In the genomic region with DNA sequence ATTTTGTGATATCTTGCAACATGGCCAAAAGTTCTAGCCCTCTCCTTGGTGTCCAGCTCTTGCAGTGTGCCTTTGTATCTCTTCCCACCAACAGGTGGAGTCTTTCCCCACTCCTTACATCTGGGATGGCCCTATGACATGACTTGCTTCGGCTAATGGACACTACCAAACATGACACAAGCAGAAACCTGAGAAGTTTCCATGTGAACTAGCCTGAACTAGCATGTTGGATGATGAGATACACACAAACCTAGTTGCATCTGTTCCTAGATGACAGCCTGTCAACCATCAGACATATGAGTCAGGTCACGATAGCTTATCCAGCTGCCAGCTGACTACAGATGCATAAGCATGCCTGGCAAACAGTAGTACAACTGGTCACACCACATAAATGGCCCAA, we compare ENCODE assay signal across 9 cellular contexts.
A peak's percentile ranks its signal among the peaks of the same experiment; 100 is the strongest.
DNase-seq lines count a peak whose midpoint lies in the region; ATAC-seq and TF ChIP-seq lines count a peak whose summit lies in the region.
"Had no signal": no experiment of that assay in that cellular context is flagged by ENCODE, and none has a peak within 500 bp of the region (broad histone marks: within the 10 kb centered on the region; RNA-seq: fewer than 3 reads in every experiment).

No MANE protein-coding gene starts in this region.

- CTCF ChIA-PET in naive thymus-derived CD4-positive, alpha-beta T cell (lab: Charles Lee) = no interaction called here

- no peaks in the 10 kb centered on the region for H3K9me3 ChIP-seq in naive thymus-derived CD4-positive, alpha-beta T cell (ENCODE audit: control insufficient read depth in 2 of 3, low read length in 3 of 3)

- no peak overlapping the region for H3K27ac Mint-ChIP-seq in naive thymus-derived CD4-positive, alpha-beta T cell
- H3K27ac Mint-ChIP-seq: stimulated activated naive CD8-positive, alpha-beta T cell treated with anti-CD3 and anti-CD28 coated beads, Interleukin-15, Interleukin-2, amounts not matched to agents 100 ng/mL and 50 ng/mL, for 24 hours had no signal

- POLR2A ChIA-PET in naive thymus-derived CD4-positive, alpha-beta T cell (lab: Charles Lee) = no interaction called here

- H3K9me3 Mint-ChIP-seq in naive thymus-derived CD4-positive, alpha-beta T cell = no peaks in the 10 kb centered on the region
- H3K9me3 Mint-ChIP-seq: stimulated activated naive CD8-positive, alpha-beta T cell treated with anti-CD3 and anti-CD28 coated beads, Interleukin-15, Interleukin-2, amounts not matched to agents 100 ng/mL and 50 ng/mL, for 24 hours had no signal

- no peaks in the 10 kb centered on the region for H3K36me3 Mint-ChIP-seq in naive thymus-derived CD4-positive, alpha-beta T cell

- peak; percentile 15; the same call in 1 of the 3 replicates for TF ChIP-seq CTCF in GM12872 (IDR thresholded peaks at IDR 0.05; ENCODE audit: insufficient read depth, low read depth, low read length)
- TF ChIP-seq CTCF in epithelial cell of proximal tubule (conservative IDR thresholded peaks at IDR 0.05; ENCODE audit: low read depth, low read length) = peak; percentile 53

- H3K4me3 Mint-ChIP-seq in naive thymus-derived CD4-positive, alpha-beta T cell = no peak overlapping the region
- H3K4me3 Mint-ChIP-seq: stimulated activated naive CD8-positive, alpha-beta T cell treated with anti-CD3 and anti-CD28 coated beads, Interleukin-15, Interleukin-2, amounts not matched to agents 100 ng/mL and 50 ng/mL, for 24 hours had no signal

- H3K27me3 ChIP-seq in naive thymus-derived CD4-positive, alpha-beta T cell (ENCODE audit: control insufficient read depth in 2 of 2, insufficient read depth in 2 of 2, low read length in 2 of 2) = no peaks in the 10 kb centered on the region

- H3K4me3 ChIP-seq in epithelial cell of proximal tubule (ENCODE audit: low read depth, low read length) (no peak overlapping the region), skeletal muscle cell (ENCODE audit: low read depth, low read length) (no peak overlapping the region)
- H3K4me3 ChIP-seq in naive thymus-derived CD4-positive, alpha-beta T cell (ENCODE audit: low read length) = no peak overlapping the region

- DNase-seq in NCI-H82 (lab: John Stamatoyannopoulos, UW) = peak; percentile 45
- DNase-seq in epithelial cell of proximal tubule (ENCODE audit: low read depth) = no peak
- peak; percentile 47 for DNase-seq in skeletal muscle cell (ENCODE audit: low read depth)
- DNase-seq in mesenteric fat pad (ENCODE audit: low spot score) = no peak
- no peak for DNase-seq in naive thymus-derived CD4-positive, alpha-beta T cell
- DNase-seq in cerebellar nuclear complex (lab: John Stamatoyannopoulos, UW) = no peak
- DNase-seq: central memory CD4-positive, alpha-beta T cell had no signal

- peaks cover 0 to 13% (median 0%) of the 10 kb centered on the region in 5 donors for H3K27me3 Mint-ChIP-seq in naive thymus-derived CD4-positive, alpha-beta T cell
- H3K27me3 Mint-ChIP-seq: stimulated activated naive CD8-positive, alpha-beta T cell treated with anti-CD3 and anti-CD28 coated beads, Interleukin-15, Interleukin-2, amounts not matched to agents 100 ng/mL and 50 ng/mL, for 24 hours had no signal

- no peak overlapping the region for H3K27ac ChIP-seq in naive thymus-derived CD4-positive, alpha-beta T cell (ENCODE audit: low read depth, low read length)

- H3K4me1 Mint-ChIP-seq in naive thymus-derived CD4-positive, alpha-beta T cell = no peaks in the 10 kb centered on the region

- no peak for ATAC-seq in naive thymus-derived CD4-positive, alpha-beta T cell

- intact Hi-C loops in naive thymus-derived CD4-positive, alpha-beta T cell (cut with micrococcal nuclease) = no loop called here

- no peaks in the 10 kb centered on the region for H3K4me1 ChIP-seq in naive thymus-derived CD4-positive, alpha-beta T cell (ENCODE audit: control insufficient read depth in 2 of 2, insufficient read depth in 2 of 2, low read length in 2 of 2)

- no peaks in the 10 kb centered on the region for H3K36me3 ChIP-seq in naive thymus-derived CD4-positive, alpha-beta T cell (ENCODE audit: control insufficient read depth in 2 of 3, insufficient read depth in 3 of 3, low read length in 3 of 3)

Comparison
In these comparisons a context has a peak if more than half of its experiments do, and no peak if none do; other contexts are left out.
1. DNase-seq: peak in NCI-H82 (single experiment) and skeletal muscle cell (single experiment); none in epithelial cell of proximal tubule (single experiment), mesenteric fat pad (single experiment), naive thymus-derived CD4-positive, alpha-beta T cell (0 of 9) and cerebellar nuclear complex (0 of 2).